16 cellular contexts compared by ENCODE assay signal in the genomic region with DNA sequence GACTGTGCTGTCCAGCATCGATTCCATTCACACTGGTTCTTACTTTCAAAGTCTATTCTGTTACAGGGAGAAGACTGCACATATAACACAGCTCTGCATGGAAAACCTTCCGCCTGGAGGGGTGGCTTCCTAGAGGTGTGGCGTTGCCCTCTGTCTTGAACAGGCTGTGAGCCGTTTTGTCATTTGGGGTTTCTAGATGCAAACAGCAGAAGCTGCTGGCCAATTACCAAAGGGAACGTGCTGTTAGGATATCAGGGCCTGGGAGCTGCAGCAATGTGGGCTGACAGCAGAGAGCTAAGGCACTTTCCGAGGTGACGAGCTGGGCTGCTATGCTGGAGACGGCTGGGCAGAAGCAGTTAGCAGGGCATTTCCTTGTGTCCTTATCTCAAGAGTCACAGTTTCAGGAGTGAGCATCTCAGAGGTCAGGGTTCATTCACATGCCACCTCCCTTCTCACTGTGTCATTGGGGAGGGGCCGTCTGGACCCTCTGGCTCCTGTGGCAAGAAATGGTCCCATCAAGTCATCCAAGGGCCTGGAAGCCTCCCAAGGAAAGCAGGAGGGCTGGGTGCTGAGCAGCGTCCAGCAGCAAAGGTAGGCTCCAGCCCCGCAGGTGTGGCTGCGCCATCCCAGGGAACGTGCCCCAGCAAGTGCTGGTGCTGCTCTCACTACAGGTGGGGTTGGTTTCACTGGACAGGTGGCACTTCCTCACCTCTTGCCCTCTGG.
DNase-seq lines count a peak whose midpoint lies in the region; ATAC-seq and TF ChIP-seq lines count a peak whose summit lies in the region.
"Had no signal": no experiment of that assay in that cellular context is flagged by ENCODE, and none has a peak within 500 bp of the region (broad histone marks: within the 10 kb centered on the region; RNA-seq: fewer than 3 reads in every experiment).

No MANE protein-coding gene starts in this region.

- no peak for TF ChIP-seq CTCF in osteocyte (IDR thresholded peaks at IDR 0.05)

- intact Hi-C loops in aorta (cut with DNase I) = no loop called here

- no peaks in the 10 kb centered on the region for H3K27me3 ChIP-seq in aorta (ENCODE audit: control insufficient read depth in 1 of 2, insufficient read depth in 2 of 2, low read length in 1 of 2)

- no peak overlapping the region for H3K27ac Mint-ChIP-seq in osteocyte (ENCODE audit: unreplicated experiment)
- H3K27ac Mint-ChIP-seq: CD4-positive, CD25-positive, alpha-beta regulatory T cell had no signal

- H3K4me3 ChIP-seq in aorta (ENCODE audit: low read length in 2 of 2) = no peak overlapping the region
- H3K4me3 ChIP-seq: GM12878 had no signal

- peak; percentile 19 for ATAC-seq in aorta (ENCODE audit: low FRiP score)
- ATAC-seq: GM12878, HCT116 had no signal

- peaks cover 2% of the 10 kb centered on the region for H3K9me3 ChIP-seq in aorta (ENCODE audit: control insufficient read depth, low read length)

- WGBS in aorta, 2 donors = 66 to 67% methylated on average over 13 of the region's 13 CpGs

- H3K4me3 Mint-ChIP-seq in osteocyte (ENCODE audit: unreplicated experiment) = no peak overlapping the region
- H3K4me3 Mint-ChIP-seq: CD4-positive, CD25-positive, alpha-beta regulatory T cell; IgD-negative memory B cell had no signal

- H3K4me1 ChIP-seq in aorta (ENCODE audit: control insufficient read depth in 1 of 2, insufficient read depth in 2 of 2, low read length in 2 of 2) = no peaks in the 10 kb centered on the region

- H3K9me3 Mint-ChIP-seq in osteocyte (ENCODE audit: unreplicated experiment) = no peaks in the 10 kb centered on the region

- peak; percentile 22 for DNase-seq in activated effector memory CD4-positive, alpha-beta T cell treated with anti-CD3 and anti-CD28 coated beads, Interleukin-2, amount 50 U/mL, for 16 hours
- DNase-seq in activated effector memory CD4-positive, alpha-beta T cell treated with Interleukin-2 at 50 U/mL for 16 hours = no peak
- peak; percentile 41 for DNase-seq in ecto neural progenitor cell (ENCODE audit: low spot score)
- peak; percentile 70 for DNase-seq in osteocyte (ENCODE audit: extremely low spot score, unreplicated experiment)
- DNase-seq in aorta = no peak
- DNase-seq in H4 (ENCODE audit: low spot score) = no peak
- DNase-seq in NCI-H1092 treated with DMSO at 0.1 percent for 48 hours (lab: John Stamatoyannopoulos, UW) = no peak
- DNase-seq: AML-193; Calu3; CD4-positive, CD25-positive, alpha-beta regulatory T cell; NCI-H1417 treated with DMSO at 0.1 percent for 48 hours; NCI-H2029 treated with DMSO at 0.1 percent for 48 hours; NCI-H524 had no signal

- no peaks in the 10 kb centered on the region for H3K4me1 Mint-ChIP-seq in osteocyte (ENCODE audit: unreplicated experiment)
- H3K4me1 Mint-ChIP-seq: CD4-positive, CD25-positive, alpha-beta regulatory T cell had no signal

- no peak overlapping the region for H3K27ac ChIP-seq in aorta (ENCODE audit: low read depth in 1 of 2, low read length in 2 of 2)

- peaks cover 34% of the 10 kb centered on the region for H3K27me3 Mint-ChIP-seq in osteocyte (ENCODE audit: unreplicated experiment)

- no peaks in the 10 kb centered on the region for H3K36me3 ChIP-seq in aorta (ENCODE audit: control insufficient read depth in 1 of 2, insufficient read depth in 2 of 2, low read length in 1 of 2)

- no peaks in the 10 kb centered on the region for H3K36me3 Mint-ChIP-seq in osteocyte (ENCODE audit: unreplicated experiment)
- H3K36me3 Mint-ChIP-seq: CD4-positive, CD25-positive, alpha-beta regulatory T cell; IgD-negative memory B cell had no signal

Comparison
In these comparisons a context has a peak if more than half of its experiments do, and no peak if none do; other contexts are left out.
1. DNase-seq: peak in activated effector memory CD4-positive, alpha-beta T cell treated with anti-CD3 and anti-CD28 coated beads, Interleukin-2, amount 50 U/mL, for 16 hours (single experiment), ecto neural progenitor cell (single experiment) and osteocyte (single experiment); none in activated effector memory CD4-positive, alpha-beta T cell treated with Interleukin-2 at 50 U/mL for 16 hours (single experiment), aorta (0 of 2), H4 (single experiment) and NCI-H1092 treated with DMSO at 0.1 percent for 48 hours (single experiment).